ENCODE assay signal across 12 cellular contexts in genomic region chr2:205698556-205699282, GRCh38. TPM values are rescaled to one million over a fixed set of nuclear protein-coding genes. Genes with fewer than 3 reads are reported as not detected.
DNase-seq lines count a peak whose midpoint lies in the region; ATAC-seq and TF ChIP-seq lines count a peak whose summit lies in the region.
"Had no signal": no experiment of that assay in that cellular context is flagged by ENCODE, and none has a peak within 500 bp of the region (broad histone marks: within the 10 kb centered on the region; RNA-seq: fewer than 3 reads in every experiment).

No MANE protein-coding gene starts in this region.

- H3K9me3 Mint-ChIP-seq in activated T-helper 1 cell treated with anti-CD3 and anti-CD28 coated beads, Interleukin-12 subunit alpha, Interleukin-12 subunit beta, Interleukin-2, Interleukin-4 antibody, amounts not matched to agents 30 ng/mL and 10 ng/mL and 1 ng/mL, durations not matched to agents 14 hours and 24 hours and 36 hours = no peaks in the 10 kb centered on the region
- no peaks in the 10 kb centered on the region for H3K9me3 Mint-ChIP-seq in activated naive CD8-positive, alpha-beta T cell treated with anti-CD3 and anti-CD28 coated beads for 36 hours

- peaks cover 42% of the 10 kb centered on the region for H3K4me1 Mint-ChIP-seq in activated T-helper 1 cell treated with anti-CD3 and anti-CD28 coated beads, Interleukin-12 subunit alpha, Interleukin-12 subunit beta, Interleukin-2, Interleukin-4 antibody, amounts not matched to agents 30 ng/mL and 10 ng/mL and 1 ng/mL, durations not matched to agents 14 hours and 24 hours and 36 hours (ENCODE audit: low read depth)
- H3K4me1 Mint-ChIP-seq in activated naive CD8-positive, alpha-beta T cell treated with anti-CD3 and anti-CD28 coated beads for 36 hours = peaks cover 5% of the 10 kb centered on the region

- peaks cover 18% of the 10 kb centered on the region for H3K36me3 Mint-ChIP-seq in activated T-helper 1 cell treated with anti-CD3 and anti-CD28 coated beads, Interleukin-12 subunit alpha, Interleukin-12 subunit beta, Interleukin-2, Interleukin-4 antibody, amounts not matched to agents 30 ng/mL and 10 ng/mL and 1 ng/mL, durations not matched to agents 14 hours and 24 hours and 36 hours (ENCODE audit: low read depth)
- H3K36me3 Mint-ChIP-seq in activated naive CD8-positive, alpha-beta T cell treated with anti-CD3 and anti-CD28 coated beads for 36 hours = no peaks in the 10 kb centered on the region

- intact Hi-C loops in activated T-helper 1 cell treated with anti-CD3 and anti-CD28 coated beads, Interleukin-12 subunit alpha, Interleukin-12 subunit beta, Interleukin-2, Interleukin-4 antibody, amounts not matched to agents 30 ng/mL and 10 ng/mL and 1 ng/mL, durations not matched to agents 14 hours and 24 hours and 36 hours (cut with micrococcal nuclease) = no loop called here
- intact Hi-C loops in psoas muscle (cut with DNase I) = no loop called here

- no peak overlapping the region for H3K4me3 Mint-ChIP-seq in activated T-helper 1 cell treated with anti-CD3 and anti-CD28 coated beads, Interleukin-12 subunit alpha, Interleukin-12 subunit beta, Interleukin-2, Interleukin-4 antibody, amounts not matched to agents 30 ng/mL and 10 ng/mL and 1 ng/mL, durations not matched to agents 14 hours and 24 hours and 36 hours
- H3K4me3 Mint-ChIP-seq in activated naive CD8-positive, alpha-beta T cell treated with anti-CD3 and anti-CD28 coated beads for 36 hours = no peak overlapping the region

- H3K27ac ChIP-seq in psoas muscle = peak overlapping the region; percentile 12

- DNase-seq in ELR (ENCODE audit: low read depth) (peak; percentile 82), glomerular visceral epithelial cell (ENCODE audit: extremely low spot score) (peak; percentile 71), psoas muscle (no peak), dedifferentiated amniotic fluid mesenchymal stem cell (ENCODE audit: extremely low spot score) (no peak)
- DNase-seq in activated T-helper 1 cell treated with anti-CD3 and anti-CD28 coated beads, Interleukin-12 subunit alpha, Interleukin-12 subunit beta, Interleukin-2, Interleukin-4 antibody, amounts not matched to agents 30 ng/mL and 10 ng/mL and 1 ng/mL, durations not matched to agents 14 hours and 24 hours and 36 hours (ENCODE audit: low spot score) = no peak
- DNase-seq in activated naive CD4-positive, alpha-beta T cell treated with anti-CD3 and anti-CD28 coated beads, Interleukin-2, amount 50 U/mL, for 16 hours = no peak
- no peak for DNase-seq in activated naive CD8-positive, alpha-beta T cell treated with anti-CD3 and anti-CD28 coated beads for 36 hours
- DNase-seq: body of pancreas, NCI-H2227 treated with DMSO at 0.1 percent for 48 hours, SW 1271 had no signal

- no peak for TF ChIP-seq CTCF in psoas muscle (IDR thresholded peaks at IDR 0.05)

- H3K36me3 ChIP-seq in psoas muscle (ENCODE audit: insufficient read depth in 1 of 2, low read depth in 1 of 2) = no peaks in the 10 kb centered on the region

- no peak for ATAC-seq in psoas muscle
- ATAC-seq in GM18909 (IDR thresholded peaks at IDR 0.05; ENCODE audit: poor library complexity, unreplicated experiment) = no peak
- ATAC-seq: body of pancreas had no signal

- H3K27me3 ChIP-seq in psoas muscle (ENCODE audit: insufficient read depth in 3 of 3, low read length in 2 of 3) = no peaks in the 10 kb centered on the region
- H3K27me3 ChIP-seq: BLaER1 treated with 17β-estradiol and CSF1 and Interleukin-3, amounts not matched to agents 10 nM and 100 nM; body of pancreas had no signal

- peaks cover 3% of the 10 kb centered on the region for H3K27me3 Mint-ChIP-seq in activated T-helper 1 cell treated with anti-CD3 and anti-CD28 coated beads, Interleukin-12 subunit alpha, Interleukin-12 subunit beta, Interleukin-2, Interleukin-4 antibody, amounts not matched to agents 30 ng/mL and 10 ng/mL and 1 ng/mL, durations not matched to agents 14 hours and 24 hours and 36 hours (ENCODE audit: insufficient read depth)
- H3K27me3 Mint-ChIP-seq in activated naive CD8-positive, alpha-beta T cell treated with anti-CD3 and anti-CD28 coated beads for 36 hours = peaks cover 4% of the 10 kb centered on the region

- H3K4me3 ChIP-seq in psoas muscle = no peak overlapping the region
- H3K4me3 ChIP-seq: BLaER1 treated with 17β-estradiol and CSF1 and Interleukin-3, amounts not matched to agents 10 nM and 100 nM; body of pancreas had no signal

- H3K4me1 ChIP-seq in psoas muscle = no peaks in the 10 kb centered on the region

- no peaks in the 10 kb centered on the region for H3K9me3 ChIP-seq in psoas muscle
- H3K9me3 ChIP-seq: BLaER1 treated with 17β-estradiol and CSF1 and Interleukin-3, amounts not matched to agents 10 nM and 100 nM; body of pancreas had no signal

- 86 to 93% (median 91%) methylated on average over 6 of the region's 6 CpGs for WGBS in psoas muscle, 3 donors

- peak overlapping the region; percentile 0 for H3K27ac Mint-ChIP-seq in activated T-helper 1 cell treated with anti-CD3 and anti-CD28 coated beads, Interleukin-12 subunit alpha, Interleukin-12 subunit beta, Interleukin-2, Interleukin-4 antibody, amounts not matched to agents 30 ng/mL and 10 ng/mL and 1 ng/mL, durations not matched to agents 14 hours and 24 hours and 36 hours
- no peak overlapping the region for H3K27ac Mint-ChIP-seq in activated naive CD8-positive, alpha-beta T cell treated with anti-CD3 and anti-CD28 coated beads for 36 hours

RNA-seq across cellular contexts. Expression of gene NRP2, which starts 16.4 kb away (rescaled TPM):
- total RNA-seq in activated T-helper 1 cell treated with anti-CD3 and anti-CD28 coated beads, Interleukin-12 subunit alpha, Interleukin-12 subunit beta, Interleukin-2, Interleukin-4 antibody, amounts not matched to agents 30 ng/mL and 10 ng/mL and 1 ng/mL, durations not matched to agents 14 hours and 24 hours and 36 hours = 56.9 and 64.0 TPM in 2 replicates
- 1 to 10 TPM; 2.4 to 6.9 (median 5.9) TPM for total RNA-seq in psoas muscle
- 1 to 10 TPM in 1 of 3 donors, under 1 TPM in 2; 0.67 to 1.4 (median 0.77) TPM for polyA plus RNA-seq in psoas muscle
- 1 to 10 TPM; 1.1 to 2.0 TPM for total RNA-seq in activated naive CD8-positive, alpha-beta T cell treated with anti-CD3 and anti-CD28 coated beads for 36 hours

Comparison
In these comparisons a context has a peak if more than half of its experiments do, and no peak if none do; other contexts are left out.
1. DNase-seq: peak in ELR (single experiment) and glomerular visceral epithelial cell (single experiment); none in activated T-helper 1 cell treated with anti-CD3 and anti-CD28 coated beads, Interleukin-12 subunit alpha, Interleukin-12 subunit beta, Interleukin-2, Interleukin-4 antibody, amounts not matched to agents 30 ng/mL and 10 ng/mL and 1 ng/mL, durations not matched to agents 14 hours and 24 hours and 36 hours (single experiment), psoas muscle (0 of 2), dedifferentiated amniotic fluid mesenchymal stem cell (single experiment), activated naive CD4-positive, alpha-beta T cell treated with anti-CD3 and anti-CD28 coated beads, Interleukin-2, amount 50 U/mL, for 16 hours (single experiment) and activated naive CD8-positive, alpha-beta T cell treated with anti-CD3 and anti-CD28 coated beads for 36 hours (single experiment).